Comparison of ENCODE assay signal across 30 cellular contexts in the genomic region with DNA sequence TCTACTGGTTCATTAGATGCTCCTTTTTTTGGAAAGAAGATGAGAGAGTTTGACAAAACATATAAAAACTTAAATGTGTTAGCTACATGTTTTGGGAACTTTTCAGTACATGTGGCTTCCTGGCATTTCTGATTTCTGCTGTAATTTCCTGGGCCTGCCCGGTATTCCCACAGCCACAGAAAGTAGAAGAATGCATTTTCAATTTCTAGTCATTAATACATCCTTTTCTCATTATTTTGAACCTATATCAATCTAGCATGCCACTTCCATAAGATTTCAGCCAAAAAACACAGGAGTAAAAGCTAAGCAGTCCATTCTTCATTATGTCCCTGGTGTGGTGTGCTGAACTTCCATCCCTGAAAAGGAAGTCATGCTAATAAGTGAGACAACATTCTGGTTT.
"Had no signal": no experiment of that assay in that cellular context is flagged by ENCODE, and none has a peak within 500 bp of the region (broad histone marks: within the 10 kb centered on the region; RNA-seq: fewer than 3 reads in every experiment).

No MANE protein-coding gene starts in this region.

- H3K27ac ChIP-seq: ascending aorta, brain microvascular endothelial cell, foreskin keratinocyte, heart left ventricle, left lung, lower lobe of right lung, stomach, thyroid gland, upper lobe of left lung, vagina, WERI-Rb-1 had no signal

- ATAC-seq: activated CD4-positive, CD25-positive, alpha-beta regulatory T cell treated with anti-CD3 and anti-CD28 coated beads, Interleukin-2, amount 50 U/mL, for 24 hours; foreskin keratinocyte; heart left ventricle; left lung; lower lobe of right lung; natural killer cell; stimulated activated memory B cell treated with anti-CD40 and anti-IgM and Interleukin-4, amounts not matched to agents 10 μg/mL and 1 μg/mL and 100 μg/mL, for 72 hours had no signal

- H3K27me3 ChIP-seq: ascending aorta, brain microvascular endothelial cell, esophagus squamous epithelium, foreskin keratinocyte, heart left ventricle, left lung, stomach, thyroid gland, upper lobe of left lung, vagina had no signal

- H3K4me3 ChIP-seq: ascending aorta, esophagus squamous epithelium, heart left ventricle, left lung, lower lobe of right lung, skin epidermis, stomach, thyroid gland, upper lobe of left lung, vagina had no signal

- H3K4me1 ChIP-seq: esophagus squamous epithelium, foreskin keratinocyte, left lung, lower lobe of right lung, stomach, thyroid gland, upper lobe of left lung, vagina had no signal

- H3K36me3 ChIP-seq: ascending aorta, brain microvascular endothelial cell, heart left ventricle, left lung, lower lobe of right lung, thyroid gland, upper lobe of left lung, vagina, WERI-Rb-1 had no signal

- DNase-seq: activated CD4-positive, alpha-beta memory T cell treated with anti-CD3 and anti-CD28 coated beads, Interleukin-2, amount 10 ng/mL, durations not matched to agents 7 days and 5 days; activated CD4-positive, alpha-beta T cell treated with anti-CD3 and anti-CD28 coated beads, Interleukin-2, amount 10 ng/mL, durations not matched to agents 7 days and 5 days; activated CD8-positive, alpha-beta memory T cell treated with anti-CD3 and anti-CD28 coated beads, Interleukin-2, amount 50 U/mL, for 48 hours; activated gamma-delta T cell; activated naive CD4-positive, alpha-beta T cell treated with anti-CD3 and anti-CD28 coated beads, Interleukin-2, amount 10 ng/mL, durations not matched to agents 7 days and 5 days; activated naive CD8-positive, alpha-beta T cell treated with anti-CD3 and anti-CD28 coated beads, Interleukin-2, amount 10 ng/mL, durations not matched to agents 7 days and 5 days; activated T-cell treated with anti-CD3 and anti-CD28 coated beads, Interleukin-2, amount 50 U/mL, for 24 hours; brain microvascular endothelial cell; caudate nucleus; effector CD4-positive, alpha-beta T cell; esophagus squamous epithelium; foreskin keratinocyte; heart left ventricle; left lung; lower lobe of right lung; mesenchymal stem cell; natural killer cell; stimulated activated CD4-positive, alpha-beta T cell treated with anti-CD3 and anti-CD28 coated beads, Interleukin-4, amount 100 ng/mL, for 4 hours; stimulated activated CD8-positive, alpha-beta memory T cell treated with anti-CD3 and anti-CD28 coated beads, Interleukin-4, amount 100 ng/mL, for 48 hours; stomach; SW 1271; T1000; thyroid gland; upper lobe of left lung; WERI-Rb-1 had no signal

- H3K9me3 ChIP-seq: lower lobe of right lung, stomach, thyroid gland, upper lobe of left lung, vagina had no signal
